11 cellular contexts compared by ENCODE assay signal in the genomic region with DNA sequence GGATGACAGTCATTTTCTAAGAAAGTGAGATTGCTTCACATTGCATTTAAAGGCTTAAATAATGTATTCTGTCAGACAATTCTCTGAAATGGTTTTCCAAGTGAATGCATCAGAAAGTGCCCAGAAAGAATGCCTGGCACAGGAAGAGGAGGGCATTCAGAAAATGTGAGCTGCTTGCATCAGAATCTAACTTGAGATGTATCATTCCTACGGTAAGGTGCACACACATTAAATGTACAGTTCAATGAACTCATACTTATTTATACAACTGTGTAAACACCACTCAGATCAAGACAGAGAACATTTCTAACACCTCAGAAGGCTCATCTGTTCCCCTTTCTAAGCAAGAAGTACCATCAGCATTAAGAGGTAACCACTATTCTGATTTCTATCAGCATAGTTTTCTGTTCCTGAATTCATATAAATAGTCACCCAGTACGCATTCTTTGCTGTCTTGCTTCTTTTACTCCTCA.
DNase-seq lines count a peak whose midpoint lies in the region; ATAC-seq and TF ChIP-seq lines count a peak whose summit lies in the region.
"Had no signal": no experiment of that assay in that cellular context is flagged by ENCODE, and none has a peak within 500 bp of the region (broad histone marks: within the 10 kb centered on the region; RNA-seq: fewer than 3 reads in every experiment).

No MANE protein-coding gene starts in this region.

- no peak for TF ChIP-seq POLR2A in spleen (IDR thresholded peaks at IDR 0.05)

- H3K27ac ChIP-seq in Karpas-422 (ENCODE audit: low read length) (peak overlapping the region; percentile 82), spleen (no peak overlapping the region)
- H3K27ac ChIP-seq: parathyroid adenoma, SK-N-MC had no signal

- TF ChIP-seq CTCF in GM10248 (IDR thresholded peaks at IDR 0.05; ENCODE audit: control extremely low read depth, extremely low read depth, low read depth, missing control alignments) (no peak), spleen (IDR thresholded peaks at IDR 0.05 in 8 of 11, conservative IDR thresholded peaks at IDR 0.05 in 3 of 11) (no peak)

- CTCF ChIA-PET in GM10248 (lab: Yijun Ruan, JAX): interaction anchor here (1.4 kb wide), 1 partner anchor 37 kb away, joined by 3 read pairs; no protein-coding TSS in a partner anchor

- no peaks in the 10 kb centered on the region for H3K79me2 ChIP-seq in Karpas-422 (ENCODE audit: low read length)
- H3K79me2 ChIP-seq: parathyroid adenoma had no signal

- POLR2A ChIA-PET in GM10248 (lab: Yijun Ruan, JAX): no interaction called here

- DNase-seq in GM10248 (ENCODE audit: extremely low spot score) (peak; percentile 15), Karpas-422 (peak; percentile 56), GF-D8 (lab: John Stamatoyannopoulos, UW) (no peak), spleen (no peak), AG08395 (ENCODE audit: low spot score) (no peak), iPS-NIHi7 (ENCODE audit: extremely low spot score) (no peak)
- DNase-seq: NCI-H1694 treated with DMSO at 0.1 percent for 48 hours had no signal

- H3K9me3 ChIP-seq in Karpas-422 (ENCODE audit: low read length): no peaks in the 10 kb centered on the region
- peaks cover 0 to 17% (median 6%) of the 10 kb centered on the region in 8 donors for H3K9me3 ChIP-seq in spleen

- no peak overlapping the region for H3K4me3 ChIP-seq in Karpas-422 (ENCODE audit: low read length)
- no peak overlapping the region for H3K4me3 ChIP-seq in spleen
- H3K4me3 ChIP-seq: SK-N-MC had no signal

- no peak overlapping the region for H2AFZ ChIP-seq in Karpas-422 (ENCODE audit: low read length)
- H2AFZ ChIP-seq: parathyroid adenoma had no signal

- H3K36me3 ChIP-seq in Karpas-422 (ENCODE audit: insufficient read depth, low read length) (no peaks in the 10 kb centered on the region), spleen (no peaks in the 10 kb centered on the region)

- intact Hi-C loops in spleen (cut with DNase I; ENCODE audit: low total_unique reads): no loop called here

- H3K4me1 ChIP-seq in Karpas-422 (ENCODE audit: low read length) (peaks cover 35% of the 10 kb centered on the region), spleen (peaks cover 0 to 27% (median 9%) of the 10 kb centered on the region in 6 donors)
- H3K4me1 ChIP-seq: parathyroid adenoma had no signal

- peak overlapping the region; percentile 22; the same call in 1 of the 2 replicates for H3K9ac ChIP-seq in Karpas-422 (ENCODE audit: low read length)
- H3K9ac ChIP-seq: parathyroid adenoma had no signal

- 55 to 77% (median 60%) methylated on average over 2 of the region's 2 CpGs for WGBS in spleen, 5 donors

- H4K20me1 ChIP-seq in Karpas-422 (ENCODE audit: insufficient read depth, low read depth, low read length): no peaks in the 10 kb centered on the region

- peak; percentile 57 for ATAC-seq in GM19025 (IDR thresholded peaks at IDR 0.05; ENCODE audit: low read depth, unreplicated experiment)
- ATAC-seq in HG02798 (IDR thresholded peaks at IDR 0.05; ENCODE audit: poor library complexity, unreplicated experiment): peak; percentile 79

- H3K27me3 ChIP-seq in Karpas-422 (ENCODE audit: low read length) (no peaks in the 10 kb centered on the region), spleen (replicated peaks in 1 of 7) (no peaks in the 10 kb centered on the region)

- H3K9me2 ChIP-seq in Karpas-422 (replicated peaks; ENCODE audit: insufficient read depth, low read length): no peaks in the 10 kb centered on the region; the same call in 1 of the 2 replicates

- peak overlapping the region; percentile 79 for H3K4me2 ChIP-seq in Karpas-422 (ENCODE audit: low read depth, low read length, poor library complexity, severe bottlenecking)

Comparison
In these comparisons a context has a peak if more than half of its experiments do, and no peak if none do; other contexts are left out.
1. DNase-seq: peak in GM10248 (single experiment) and Karpas-422 (single experiment); none in GF-D8 (single experiment), spleen (single experiment), AG08395 (single experiment) and iPS-NIHi7 (single experiment).